Comparison of ENCODE assay signal across 16 cellular contexts in genomic region chr2:74583504-74583903, GRCh38. TPM values are rescaled to one million over a fixed set of nuclear protein-coding genes. Genes with fewer than 3 reads are reported as not detected.
DNase-seq lines count a peak whose midpoint lies in the region; ATAC-seq and TF ChIP-seq lines count a peak whose summit lies in the region.
"Had no signal": no experiment of that assay in that cellular context is flagged by ENCODE, and none has a peak within 500 bp of the region (broad histone marks: within the 10 kb centered on the region; RNA-seq: fewer than 3 reads in every experiment).

No MANE protein-coding gene starts in this region.

- no peak for ATAC-seq in HG03571 (IDR thresholded peaks at IDR 0.05; ENCODE audit: unreplicated experiment)
- ATAC-seq: mucosa of descending colon had no signal

- no peaks in the 10 kb centered on the region for H3K79me1 ChIP-seq in neuronal stem cell (ENCODE audit: low read depth, low read length)

- H3K9me3 ChIP-seq in endodermal cell (ENCODE audit: control insufficient read depth, low read length) = no peaks in the 10 kb centered on the region
- H3K9me3 ChIP-seq in neuronal stem cell (replicated peaks in 1 of 2; ENCODE audit: control insufficient read depth in 2 of 2, insufficient read depth in 1 of 2, low read depth in 1 of 2, low read length in 2 of 2) = no peaks in the 10 kb centered on the region
- H3K9me3 ChIP-seq: mucosa of descending colon had no signal

- H3K27me3 ChIP-seq in endodermal cell (ENCODE audit: control insufficient read depth, insufficient read depth, low read length, poor library complexity, severe bottlenecking) (peaks cover 24% of the 10 kb centered on the region), neuronal stem cell (ENCODE audit: control insufficient read depth in 3 of 3, insufficient read depth in 3 of 3, low read depth in 1 of 3, low read length in 3 of 3) (peaks cover 0 to 26% (median 0%) of the 10 kb centered on the region in 3 experiments)

- H3K9ac ChIP-seq in endodermal cell (ENCODE audit: extremely low read depth, low read length, poor library complexity, severe bottlenecking) (no peak overlapping the region), neuronal stem cell (ENCODE audit: low read depth, low read length, poor library complexity) (no peak overlapping the region)

- no peak overlapping the region for H2AK5ac ChIP-seq in neuronal stem cell (ENCODE audit: low read depth, low read length)

- no peak for TF ChIP-seq CTCF in endodermal cell (conservative IDR thresholded peaks at IDR 0.05)

- H3K27ac Mint-ChIP-seq in endodermal cell = peak overlapping the region; percentile 48

- H3K18ac ChIP-seq in neuronal stem cell (ENCODE audit: low read length) = no peak overlapping the region

- H3K36me3 Mint-ChIP-seq in endodermal cell (ENCODE audit: low read depth) = no peaks in the 10 kb centered on the region

- no peak overlapping the region for H4K8ac ChIP-seq in neuronal stem cell (ENCODE audit: low read depth, low read length)

- no peak overlapping the region for H3K14ac ChIP-seq in neuronal stem cell (ENCODE audit: low read length)

- H3K4me3 ChIP-seq in endodermal cell (ENCODE audit: low read length) (no peak overlapping the region), neuronal stem cell (ENCODE audit: low read length in 2 of 2) (no peak overlapping the region)
- H3K4me3 ChIP-seq: mucosa of descending colon, skin epidermis had no signal

- no peak overlapping the region for H2BK15ac ChIP-seq in neuronal stem cell (ENCODE audit: low read length)

- no peak overlapping the region for H3K4me3 Mint-ChIP-seq in endodermal cell

- H2BK120ac ChIP-seq in neuronal stem cell (ENCODE audit: low read depth, low read length) = no peak overlapping the region

- H2BK12ac ChIP-seq in neuronal stem cell (ENCODE audit: low read length) = no peak overlapping the region

- H3K4me2 ChIP-seq in neuronal stem cell (ENCODE audit: insufficient read depth, low read length, poor library complexity, severe bottlenecking) = no peak overlapping the region

- H3K27ac ChIP-seq in endodermal cell (ENCODE audit: low read depth, low read length) (no peak overlapping the region), neuronal stem cell (replicated peaks; ENCODE audit: low read length) (peak overlapping the region; percentile 63)

- H3K4me1 ChIP-seq in endodermal cell (ENCODE audit: control insufficient read depth, insufficient read depth, low read length) (peaks cover 1% of the 10 kb centered on the region), neuronal stem cell (ENCODE audit: control insufficient read depth in 2 of 2, insufficient read depth in 1 of 2, low read depth in 1 of 2, low read length in 2 of 2) (peaks cover 3 to 6% of the 10 kb centered on the region in 2 donors)

- peak overlapping the region; percentile 52 for H2AFZ ChIP-seq in neuronal stem cell (ENCODE audit: low read length)

- peaks cover 16% of the 10 kb centered on the region for H3K4me1 Mint-ChIP-seq in endodermal cell

- H3K36me3 ChIP-seq in endodermal cell (ENCODE audit: control insufficient read depth, insufficient read depth, low read length) = no peaks in the 10 kb centered on the region
- H3K36me3 ChIP-seq in neuronal stem cell (replicated peaks in 1 of 2; ENCODE audit: control insufficient read depth in 2 of 2, insufficient read depth in 2 of 2, low read length in 2 of 2) = no peaks in the 10 kb centered on the region

- H3K4ac ChIP-seq in neuronal stem cell (ENCODE audit: low read length) = no peak overlapping the region

- H3K23ac ChIP-seq in neuronal stem cell (ENCODE audit: low read depth, low read length, poor library complexity) = no peak overlapping the region

- H2BK5ac ChIP-seq in neuronal stem cell (ENCODE audit: low read length) = no peak overlapping the region

- DNase-seq in Daoy (ENCODE audit: low read depth) (peak; percentile 59), NCI-H460 (ENCODE audit: extremely low read depth, low read depth) (peak; percentile 56), endodermal cell (no peak), neuronal stem cell (ENCODE audit: low spot score) (peak; percentile 27), DMS153 (lab: John Stamatoyannopoulos, UW) (no peak), NCI-H1048 (lab: John Stamatoyannopoulos, UW) (no peak)
- DNase-seq in stimulated activated CD4-positive, alpha-beta T cell treated with anti-CD3 and anti-CD28 coated beads, Interleukin-2, amount 100 ng/mL, for 48 hours = no peak
- DNase-seq: activated CD4-positive, alpha-beta T cell treated with anti-CD3 and anti-CD28 coated beads, Interleukin-2, amount 50 U/mL, for 1 hour; activated gamma-delta T cell treated with Interleukin-2 at 50 U/mL for 16 hours; hippocampal formation; mucosa of descending colon; NCI-H1092; NCI-H524 had no signal

- H3K27me3 Mint-ChIP-seq in endodermal cell (ENCODE audit: insufficient read depth) = peaks cover 17% of the 10 kb centered on the region

- H4K91ac ChIP-seq in neuronal stem cell (ENCODE audit: low read depth, low read length, poor library complexity) = no peak overlapping the region

- no peaks in the 10 kb centered on the region for H3K9me3 Mint-ChIP-seq in endodermal cell

RNA-seq across cellular contexts. Expression of gene DOK1, which starts 29.0 kb away (rescaled TPM):
- total RNA-seq in Daoy (2014; rRNA removed; shearing (Covaris generic)) = 19.8 and 20.6 TPM in 2 replicates
- 19.3 and 22.1 TPM in 2 replicates for total RNA-seq in NCI-H460 (2014; rRNA removed; shearing (Covaris generic))
- polyA plus RNA-seq in NCI-H460 (2014; cell fraction: nucleus; rRNA removed) = 18.2 and 29.9 TPM in 2 replicates
- total RNA-seq in endodermal cell = 10 to 100 TPM; 12.9 to 15.1 TPM
- 9.7 TPM for polyA plus RNA-seq in endodermal cell (2013, experiment 1 of 2)
- polyA plus RNA-seq in endodermal cell (2013, experiment 2 of 2) = 8.9 TPM
- 11.5 TPM for polyA plus RNA-seq in neuronal stem cell (2013, experiment 1 of 2)
- 11.2 TPM for polyA plus RNA-seq in neuronal stem cell (2013, experiment 2 of 2)

RNA-seq across cellular contexts. Expression of gene LOXL3, which starts 29.8 kb away (rescaled TPM):
- 54.5 and 62.0 TPM in 2 replicates for total RNA-seq in Daoy (2014; rRNA removed; shearing (Covaris generic))
- total RNA-seq in NCI-H460 (2014; rRNA removed; shearing (Covaris generic)) = 2.9 and 3.1 TPM in 2 replicates
- 10.9 and 17.2 TPM in 2 replicates for polyA plus RNA-seq in NCI-H460 (2014; cell fraction: nucleus; rRNA removed)
- total RNA-seq in endodermal cell = 1 to 10 TPM; 5.4 to 7.6 TPM
- 34.7 TPM for polyA plus RNA-seq in endodermal cell (2013, experiment 1 of 2)
- 26.7 TPM for polyA plus RNA-seq in endodermal cell (2013, experiment 2 of 2)
- polyA plus RNA-seq in neuronal stem cell (2013, experiment 1 of 2) = 16.9 TPM
- 16.9 TPM for polyA plus RNA-seq in neuronal stem cell (2013, experiment 2 of 2)

RNA-seq across cellular contexts. Expression of gene HTRA2, which starts 53.8 kb away (rescaled TPM):
- 41.2 and 44.8 TPM in 2 replicates for total RNA-seq in Daoy (2014; rRNA removed; shearing (Covaris generic))
- total RNA-seq in NCI-H460 (2014; rRNA removed; shearing (Covaris generic)) = 46.9 and 52.1 TPM in 2 replicates
- 63.4 and 69.9 TPM in 2 replicates for polyA plus RNA-seq in NCI-H460 (2014; cell fraction: nucleus; rRNA removed)
- 10 to 100 TPM; 32.8 to 38.9 TPM for total RNA-seq in endodermal cell
- polyA plus RNA-seq in endodermal cell (2013, experiment 1 of 2) = 27.5 TPM
- 26.4 TPM for polyA plus RNA-seq in endodermal cell (2013, experiment 2 of 2)
- polyA plus RNA-seq in neuronal stem cell (2013, experiment 1 of 2) = 24.3 TPM
- 25.7 TPM for polyA plus RNA-seq in neuronal stem cell (2013, experiment 2 of 2)

RNA-seq across cellular contexts. Expression of gene AUP1, which starts 54.0 kb away (rescaled TPM):
- 135 TPM in 2 replicates for total RNA-seq in Daoy (2014; rRNA removed; shearing (Covaris generic))
- total RNA-seq in NCI-H460 (2014; rRNA removed; shearing (Covaris generic)) = 149 and 161 TPM in 2 replicates
- 276 and 301 TPM in 2 replicates for polyA plus RNA-seq in NCI-H460 (2014; cell fraction: nucleus; rRNA removed)
- 10 to 100 TPM; 76.3 to 88.9 TPM for total RNA-seq in endodermal cell
- polyA plus RNA-seq in endodermal cell (2013, experiment 1 of 2) = 120 TPM
- 105 TPM for polyA plus RNA-seq in endodermal cell (2013, experiment 2 of 2)
- 65.9 TPM for polyA plus RNA-seq in neuronal stem cell (2013, experiment 1 of 2)
- polyA plus RNA-seq in neuronal stem cell (2013, experiment 2 of 2) = 64.5 TPM

RNA-seq across cellular contexts. Expression of gene DQX1, which starts 57.5 kb away (rescaled TPM):
- total RNA-seq in Daoy (2014; rRNA removed; shearing (Covaris generic)) = 1.1 TPM in 1 of 2 replicates, not detected in the other
- 0.12 TPM in 1 of 2 replicates, not detected in the other for total RNA-seq in NCI-H460 (2014; rRNA removed; shearing (Covaris generic))
- polyA plus RNA-seq in NCI-H460 (2014; cell fraction: nucleus; rRNA removed) = 0.35 and 0.38 TPM in 2 replicates
- 1 to 10 TPM in 1 of 2 donors, under 1 TPM in 1; 0.93 to 1.1 TPM for total RNA-seq in endodermal cell
- polyA plus RNA-seq in endodermal cell (2013, experiment 1 of 2) = 0.64 TPM
- polyA plus RNA-seq in endodermal cell (2013, experiment 2 of 2) = 0.41 TPM
- polyA plus RNA-seq in neuronal stem cell (2013, experiment 1 of 2) = 0.17 TPM
- 0.18 TPM for polyA plus RNA-seq in neuronal stem cell (2013, experiment 2 of 2)
- total RNA-seq: dermis microvascular lymphatic vessel endothelial cell had no signal

Comparison
In these comparisons a context has a peak if more than half of its experiments do, and no peak if none do; other contexts are left out.
1. DNase-seq: peak in Daoy (single experiment), NCI-H460 (single experiment) and neuronal stem cell (single experiment); none in endodermal cell (single experiment), DMS153 (single experiment), NCI-H1048 (single experiment) and stimulated activated CD4-positive, alpha-beta T cell treated with anti-CD3 and anti-CD28 coated beads, Interleukin-2, amount 100 ng/mL, for 48 hours (0 of 2).